In the genomic region with DNA sequence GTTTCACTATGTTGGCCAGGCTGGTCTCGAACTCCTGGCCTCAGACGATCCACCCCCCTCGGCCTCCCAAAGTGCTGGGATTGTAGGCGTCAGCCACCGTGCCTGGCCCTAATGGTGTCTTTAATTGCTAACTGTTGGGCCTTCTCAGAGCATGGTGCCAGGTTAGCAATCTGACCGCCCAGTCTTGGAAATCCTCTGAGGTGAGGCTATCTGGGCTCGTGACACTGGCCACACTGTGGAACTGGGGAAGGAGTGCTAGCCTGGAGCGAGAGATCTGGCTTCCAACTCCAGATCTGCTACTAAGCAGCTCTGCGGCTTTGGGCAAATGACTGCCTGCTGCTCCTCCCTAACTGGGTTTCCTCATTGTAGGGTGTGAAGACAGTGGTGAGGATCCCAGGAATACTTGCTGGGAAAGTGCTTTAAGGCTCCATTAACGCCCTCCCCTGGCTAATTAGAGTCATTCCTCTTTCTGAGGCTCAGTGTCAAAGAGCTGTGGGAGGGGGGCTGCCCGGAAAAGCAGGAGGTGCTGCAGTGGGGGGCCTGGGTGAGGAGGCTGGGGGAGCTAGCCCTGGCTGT, we compare ENCODE assay signal across 2 cellular contexts.
TF ChIP-seq lines count a peak whose summit lies in the region.

No MANE protein-coding gene starts in this region.

TF ChIP-seq in A549, 52 proteins besides CTCF, POLR2A, EP300 and RAD21:
- TF ChIP-seq GATA3 (IDR thresholded peaks at IDR 0.05; ENCODE audit: borderline replicate concordance), result no peak
- no peak for TF ChIP-seq HES2 (IDR thresholded peaks at IDR 0.05)
- TF ChIP-seq MAZ (IDR thresholded peaks at IDR 0.05; ENCODE audit: borderline replicate concordance, low read depth, low read length), result no peak
- TF ChIP-seq, protein P1, sequence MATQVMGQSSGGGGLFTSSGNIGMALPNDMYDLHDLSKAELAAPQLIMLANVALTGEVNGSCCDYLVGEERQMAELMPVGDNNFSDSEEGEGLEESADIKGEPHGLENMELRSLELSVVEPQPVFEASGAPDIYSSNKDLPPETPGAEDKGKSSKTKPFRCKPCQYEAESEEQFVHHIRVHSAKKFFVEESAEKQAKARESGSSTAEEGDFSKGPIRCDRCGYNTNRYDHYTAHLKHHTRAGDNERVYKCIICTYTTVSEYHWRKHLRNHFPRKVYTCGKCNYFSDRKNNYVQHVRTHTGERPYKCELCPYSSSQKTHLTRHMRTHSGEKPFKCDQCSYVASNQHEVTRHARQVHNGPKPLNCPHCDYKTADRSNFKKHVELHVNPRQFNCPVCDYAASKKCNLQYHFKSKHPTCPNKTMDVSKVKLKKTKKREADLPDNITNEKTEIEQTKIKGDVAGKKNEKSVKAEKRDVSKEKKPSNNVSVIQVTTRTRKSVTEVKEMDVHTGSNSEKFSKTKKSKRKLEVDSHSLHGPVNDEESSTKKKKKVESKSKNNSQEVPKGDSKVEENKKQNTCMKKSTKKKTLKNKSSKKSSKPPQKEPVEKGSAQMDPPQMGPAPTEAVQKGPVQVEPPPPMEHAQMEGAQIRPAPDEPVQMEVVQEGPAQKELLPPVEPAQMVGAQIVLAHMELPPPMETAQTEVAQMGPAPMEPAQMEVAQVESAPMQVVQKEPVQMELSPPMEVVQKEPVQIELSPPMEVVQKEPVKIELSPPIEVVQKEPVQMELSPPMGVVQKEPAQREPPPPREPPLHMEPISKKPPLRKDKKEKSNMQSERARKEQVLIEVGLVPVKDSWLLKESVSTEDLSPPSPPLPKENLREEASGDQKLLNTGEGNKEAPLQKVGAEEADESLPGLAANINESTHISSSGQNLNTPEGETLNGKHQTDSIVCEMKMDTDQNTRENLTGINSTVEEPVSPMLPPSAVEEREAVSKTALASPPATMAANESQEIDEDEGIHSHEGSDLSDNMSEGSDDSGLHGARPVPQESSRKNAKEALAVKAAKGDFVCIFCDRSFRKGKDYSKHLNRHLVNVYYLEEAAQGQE (IDR thresholded peaks at IDR 0.05), result no peak
- TF ChIP-seq POLR2AphosphoS2 (conservative IDR thresholded peaks at IDR 0.05; ENCODE audit: low read length), result no peak
- TF ChIP-seq, protein P2, sequence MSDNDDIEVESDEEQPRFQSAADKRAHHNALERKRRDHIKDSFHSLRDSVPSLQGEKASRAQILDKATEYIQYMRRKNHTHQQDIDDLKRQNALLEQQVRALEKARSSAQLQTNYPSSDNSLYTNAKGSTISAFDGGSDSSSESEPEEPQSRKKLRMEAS (IDR thresholded peaks at IDR 0.05), result no peak
- TF ChIP-seq HEYL (CRISPR knock-in tag; IDR thresholded peaks at IDR 0.05), result no peak

TF ChIP-seq in IMR-90, 13 proteins besides CTCF, POLR2A, EP300 and RAD21:
- TF ChIP-seq NFE2L2 (IDR thresholded peaks at IDR 0.05; ENCODE audit: low read depth, low read length) (no peak), CEBPB (IDR thresholded peaks at IDR 0.05; ENCODE audit: low read depth, low read length) (no peak), MAZ (IDR thresholded peaks at IDR 0.05; ENCODE audit: borderline replicate concordance, low read depth, low read length) (no peak), MAFK (IDR thresholded peaks at IDR 0.05; ENCODE audit: low read depth, low read length) (no peak), SMC3 (IDR thresholded peaks at IDR 0.05; ENCODE audit: low read depth, low read length) (no peak), RFX5 (IDR thresholded peaks at IDR 0.05; ENCODE audit: low read depth, low read length) (no peak), CHD1 (IDR thresholded peaks at IDR 0.05; ENCODE audit: low read depth, low read length) (no peak), BHLHE40 (IDR thresholded peaks at IDR 0.05; ENCODE audit: low read depth, low read length) (no peak), FOS (IDR thresholded peaks at IDR 0.05; ENCODE audit: low read depth, low read length) (no peak), ELK1 (IDR thresholded peaks at IDR 0.05; ENCODE audit: borderline replicate concordance, low read depth, low read length) (no peak), RCOR1 (IDR thresholded peaks at IDR 0.05; ENCODE audit: insufficient replicate concordance, low read length) (no peak)
- TF ChIP-seq, protein P3, sequence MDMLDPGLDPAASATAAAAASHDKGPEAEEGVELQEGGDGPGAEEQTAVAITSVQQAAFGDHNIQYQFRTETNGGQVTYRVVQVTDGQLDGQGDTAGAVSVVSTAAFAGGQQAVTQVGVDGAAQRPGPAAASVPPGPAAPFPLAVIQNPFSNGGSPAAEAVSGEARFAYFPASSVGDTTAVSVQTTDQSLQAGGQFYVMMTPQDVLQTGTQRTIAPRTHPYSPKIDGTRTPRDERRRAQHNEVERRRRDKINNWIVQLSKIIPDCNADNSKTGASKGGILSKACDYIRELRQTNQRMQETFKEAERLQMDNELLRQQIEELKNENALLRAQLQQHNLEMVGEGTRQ (IDR thresholded peaks at IDR 0.05; ENCODE audit: low read depth, low read length), result no peak
